In genomic region chr9:63337899-63338604, GRCh38 we compare ENCODE assay signal across 2 cellular contexts.
TF ChIP-seq lines count a peak whose summit lies in the region.

No MANE protein-coding gene starts in this region.

TF ChIP-seq in IMR-90, 13 proteins besides CTCF, POLR2A, EP300 and RAD21:
- peak; percentile 25; the same call in 1 of the 2 replicates for TF ChIP-seq FOS (IDR thresholded peaks at IDR 0.05; ENCODE audit: low read depth, low read length)

TF ChIP-seq in endothelial cell of umbilical vein, 7 proteins besides CTCF, POLR2A, EP300 and RAD21:
- TF ChIP-seq FOS (IDR thresholded peaks at IDR 0.05; ENCODE audit: borderline replicate concordance, insufficient read depth, low read length) (peak; percentile 68), POLR2AphosphoS5 (IDR thresholded peaks at IDR 0.05; ENCODE audit: insufficient read depth, low read depth, low read length) (peak; percentile 23), JUN (IDR thresholded peaks at IDR 0.05; ENCODE audit: borderline replicate concordance, insufficient read depth, insufficient read length, low read depth) (peak; percentile 73)
